Comparison of ENCODE assay signal across 1 cellular context in genomic region chr1:168084396-168085231, GRCh38.
TF ChIP-seq lines count a peak whose summit lies in the region.

No MANE protein-coding gene starts in this region.

TF ChIP-seq in K562, 482 proteins besides CTCF, POLR2A, EP300 and RAD21 (continued from another document and continues in another):
- TF ChIP-seq, protein P1, sequence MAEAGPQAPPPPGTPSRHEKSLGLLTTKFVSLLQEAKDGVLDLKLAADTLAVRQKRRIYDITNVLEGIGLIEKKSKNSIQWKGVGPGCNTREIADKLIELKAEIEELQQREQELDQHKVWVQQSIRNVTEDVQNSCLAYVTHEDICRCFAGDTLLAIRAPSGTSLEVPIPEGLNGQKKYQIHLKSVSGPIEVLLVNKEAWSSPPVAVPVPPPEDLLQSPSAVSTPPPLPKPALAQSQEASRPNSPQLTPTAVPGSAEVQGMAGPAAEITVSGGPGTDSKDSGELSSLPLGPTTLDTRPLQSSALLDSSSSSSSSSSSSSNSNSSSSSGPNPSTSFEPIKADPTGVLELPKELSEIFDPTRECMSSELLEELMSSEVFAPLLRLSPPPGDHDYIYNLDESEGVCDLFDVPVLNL (CRISPR knock-in tag; IDR thresholded peaks at IDR 0.05; ENCODE audit: low read depth) = no peak
- TF ChIP-seq PYGO2 (tag; IDR thresholded peaks at IDR 0.05) (no peak), FOS (IDR thresholded peaks at IDR 0.05; ENCODE audit: extremely low read depth, insufficient read length) (no peak), ETV5 (CRISPR knock-in tag; IDR thresholded peaks at IDR 0.05; ENCODE audit: low read depth) (no peak), ZFP1 (CRISPR knock-in tag; IDR thresholded peaks at IDR 0.05) (no peak), ZNF586 (CRISPR knock-in tag; conservative IDR thresholded peaks at IDR 0.05) (no peak), MAFK (IDR thresholded peaks at IDR 0.05; ENCODE audit: low read length) (peak; percentile 40; the same call in 1 of the 2 replicates), ATF1 (CRISPR knock-in tag; IDR thresholded peaks at IDR 0.05) (no peak), ATF1 (tag; IDR thresholded peaks at IDR 0.05) (no peak), ELF4 (CRISPR knock-in tag; IDR thresholded peaks at IDR 0.05) (no peak), HDAC8 (tag; IDR thresholded peaks at IDR 0.05) (no peak), BRD9 (IDR thresholded peaks at IDR 0.05; ENCODE audit: low read depth, partially characterized antibody) (no peak), HNRNPUL1 (IDR thresholded peaks at IDR 0.05; ENCODE audit: low read length) (no peak), ZC3H11A (IDR thresholded peaks at IDR 0.05; ENCODE audit: low read depth, low read length) (no peak), SFPQ (IDR thresholded peaks at IDR 0.05; ENCODE audit: low read depth, low read length) (no peak), ZBTB43 (CRISPR knock-in tag; IDR thresholded peaks at IDR 0.05) (no peak), ZNF12 (CRISPR knock-in tag; IDR thresholded peaks at IDR 0.05) (no peak), ZNF57 (CRISPR knock-in tag; IDR thresholded peaks at IDR 0.05) (0 out of 2 replicates have a peak, but pooled peaks have one; percentile 26), HOXB6 (CRISPR knock-in tag; IDR thresholded peaks at IDR 0.05; ENCODE audit: borderline replicate concordance) (no peak), ZNF583 (CRISPR knock-in tag; IDR thresholded peaks at IDR 0.05) (peak; percentile 24; the same call in 1 of the 2 replicates), NKRF (IDR thresholded peaks at IDR 0.05; ENCODE audit: borderline replicate concordance) (no peak), ETS2 (tag; IDR thresholded peaks at IDR 0.05; ENCODE audit: borderline replicate concordance, poor library complexity, severe bottlenecking) (no peak), ZNF830 (CRISPR knock-in tag; IDR thresholded peaks at IDR 0.05) (no peak), NR3C1 (CRISPR knock-in tag; IDR thresholded peaks at IDR 0.05) (no peak), CHD2 (IDR thresholded peaks at IDR 0.05; ENCODE audit: low read depth, low read length) (no peak), PBX2 (CRISPR knock-in tag; IDR thresholded peaks at IDR 0.05; ENCODE audit: low read depth) (no peak), PBX2 (tag; conservative IDR thresholded peaks at IDR 0.05; ENCODE audit: low read depth) (no peak), FOXA1 (IDR thresholded peaks at IDR 0.05; ENCODE audit: borderline replicate concordance) (no peak), NCOA4 (IDR thresholded peaks at IDR 0.05; ENCODE audit: partially characterized antibody) (no peak)
- TF ChIP-seq, protein P2, sequence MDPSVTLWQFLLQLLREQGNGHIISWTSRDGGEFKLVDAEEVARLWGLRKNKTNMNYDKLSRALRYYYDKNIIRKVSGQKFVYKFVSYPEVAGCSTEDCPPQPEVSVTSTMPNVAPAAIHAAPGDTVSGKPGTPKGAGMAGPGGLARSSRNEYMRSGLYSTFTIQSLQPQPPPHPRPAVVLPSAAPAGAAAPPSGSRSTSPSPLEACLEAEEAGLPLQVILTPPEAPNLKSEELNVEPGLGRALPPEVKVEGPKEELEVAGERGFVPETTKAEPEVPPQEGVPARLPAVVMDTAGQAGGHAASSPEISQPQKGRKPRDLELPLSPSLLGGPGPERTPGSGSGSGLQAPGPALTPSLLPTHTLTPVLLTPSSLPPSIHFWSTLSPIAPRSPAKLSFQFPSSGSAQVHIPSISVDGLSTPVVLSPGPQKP (CRISPR knock-in tag; IDR thresholded peaks at IDR 0.05) = no peak
- TF ChIP-seq, protein P3, sequence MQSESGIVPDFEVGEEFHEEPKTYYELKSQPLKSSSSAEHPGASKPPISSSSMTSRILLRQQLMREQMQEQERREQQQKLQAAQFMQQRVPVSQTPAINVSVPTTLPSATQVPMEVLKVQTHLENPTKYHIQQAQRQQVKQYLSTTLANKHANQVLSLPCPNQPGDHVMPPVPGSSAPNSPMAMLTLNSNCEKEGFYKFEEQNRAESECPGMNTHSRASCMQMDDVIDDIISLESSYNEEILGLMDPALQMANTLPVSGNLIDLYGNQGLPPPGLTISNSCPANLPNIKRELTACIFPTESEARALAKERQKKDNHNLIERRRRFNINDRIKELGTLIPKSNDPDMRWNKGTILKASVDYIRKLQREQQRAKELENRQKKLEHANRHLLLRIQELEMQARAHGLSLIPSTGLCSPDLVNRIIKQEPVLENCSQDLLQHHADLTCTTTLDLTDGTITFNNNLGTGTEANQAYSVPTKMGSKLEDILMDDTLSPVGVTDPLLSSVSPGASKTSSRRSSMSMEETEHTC (IDR thresholded peaks at IDR 0.05) = no peak
- TF ChIP-seq, protein P4, sequence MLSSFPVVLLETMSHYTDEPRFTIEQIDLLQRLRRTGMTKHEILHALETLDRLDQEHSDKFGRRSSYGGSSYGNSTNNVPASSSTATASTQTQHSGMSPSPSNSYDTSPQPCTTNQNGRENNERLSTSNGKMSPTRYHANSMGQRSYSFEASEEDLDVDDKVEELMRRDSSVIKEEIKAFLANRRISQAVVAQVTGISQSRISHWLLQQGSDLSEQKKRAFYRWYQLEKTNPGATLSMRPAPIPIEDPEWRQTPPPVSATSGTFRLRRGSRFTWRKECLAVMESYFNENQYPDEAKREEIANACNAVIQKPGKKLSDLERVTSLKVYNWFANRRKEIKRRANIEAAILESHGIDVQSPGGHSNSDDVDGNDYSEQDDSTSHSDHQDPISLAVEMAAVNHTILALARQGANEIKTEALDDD (IDR thresholded peaks at IDR 0.05) = no peak
- TF ChIP-seq, protein P5, sequence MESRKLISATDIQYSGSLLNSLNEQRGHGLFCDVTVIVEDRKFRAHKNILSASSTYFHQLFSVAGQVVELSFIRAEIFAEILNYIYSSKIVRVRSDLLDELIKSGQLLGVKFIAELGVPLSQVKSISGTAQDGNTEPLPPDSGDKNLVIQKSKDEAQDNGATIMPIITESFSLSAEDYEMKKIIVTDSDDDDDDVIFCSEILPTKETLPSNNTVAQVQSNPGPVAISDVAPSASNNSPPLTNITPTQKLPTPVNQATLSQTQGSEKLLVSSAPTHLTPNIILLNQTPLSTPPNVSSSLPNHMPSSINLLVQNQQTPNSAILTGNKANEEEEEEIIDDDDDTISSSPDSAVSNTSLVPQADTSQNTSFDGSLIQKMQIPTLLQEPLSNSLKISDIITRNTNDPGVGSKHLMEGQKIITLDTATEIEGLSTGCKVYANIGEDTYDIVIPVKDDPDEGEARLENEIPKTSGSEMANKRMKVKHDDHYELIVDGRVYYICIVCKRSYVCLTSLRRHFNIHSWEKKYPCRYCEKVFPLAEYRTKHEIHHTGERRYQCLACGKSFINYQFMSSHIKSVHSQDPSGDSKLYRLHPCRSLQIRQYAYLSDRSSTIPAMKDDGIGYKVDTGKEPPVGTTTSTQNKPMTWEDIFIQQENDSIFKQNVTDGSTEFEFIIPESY (CRISPR knock-in tag; IDR thresholded peaks at IDR 0.05) = 0 out of 2 replicates have a peak, but pooled peaks have one; percentile 16
- TF ChIP-seq, protein P6, sequence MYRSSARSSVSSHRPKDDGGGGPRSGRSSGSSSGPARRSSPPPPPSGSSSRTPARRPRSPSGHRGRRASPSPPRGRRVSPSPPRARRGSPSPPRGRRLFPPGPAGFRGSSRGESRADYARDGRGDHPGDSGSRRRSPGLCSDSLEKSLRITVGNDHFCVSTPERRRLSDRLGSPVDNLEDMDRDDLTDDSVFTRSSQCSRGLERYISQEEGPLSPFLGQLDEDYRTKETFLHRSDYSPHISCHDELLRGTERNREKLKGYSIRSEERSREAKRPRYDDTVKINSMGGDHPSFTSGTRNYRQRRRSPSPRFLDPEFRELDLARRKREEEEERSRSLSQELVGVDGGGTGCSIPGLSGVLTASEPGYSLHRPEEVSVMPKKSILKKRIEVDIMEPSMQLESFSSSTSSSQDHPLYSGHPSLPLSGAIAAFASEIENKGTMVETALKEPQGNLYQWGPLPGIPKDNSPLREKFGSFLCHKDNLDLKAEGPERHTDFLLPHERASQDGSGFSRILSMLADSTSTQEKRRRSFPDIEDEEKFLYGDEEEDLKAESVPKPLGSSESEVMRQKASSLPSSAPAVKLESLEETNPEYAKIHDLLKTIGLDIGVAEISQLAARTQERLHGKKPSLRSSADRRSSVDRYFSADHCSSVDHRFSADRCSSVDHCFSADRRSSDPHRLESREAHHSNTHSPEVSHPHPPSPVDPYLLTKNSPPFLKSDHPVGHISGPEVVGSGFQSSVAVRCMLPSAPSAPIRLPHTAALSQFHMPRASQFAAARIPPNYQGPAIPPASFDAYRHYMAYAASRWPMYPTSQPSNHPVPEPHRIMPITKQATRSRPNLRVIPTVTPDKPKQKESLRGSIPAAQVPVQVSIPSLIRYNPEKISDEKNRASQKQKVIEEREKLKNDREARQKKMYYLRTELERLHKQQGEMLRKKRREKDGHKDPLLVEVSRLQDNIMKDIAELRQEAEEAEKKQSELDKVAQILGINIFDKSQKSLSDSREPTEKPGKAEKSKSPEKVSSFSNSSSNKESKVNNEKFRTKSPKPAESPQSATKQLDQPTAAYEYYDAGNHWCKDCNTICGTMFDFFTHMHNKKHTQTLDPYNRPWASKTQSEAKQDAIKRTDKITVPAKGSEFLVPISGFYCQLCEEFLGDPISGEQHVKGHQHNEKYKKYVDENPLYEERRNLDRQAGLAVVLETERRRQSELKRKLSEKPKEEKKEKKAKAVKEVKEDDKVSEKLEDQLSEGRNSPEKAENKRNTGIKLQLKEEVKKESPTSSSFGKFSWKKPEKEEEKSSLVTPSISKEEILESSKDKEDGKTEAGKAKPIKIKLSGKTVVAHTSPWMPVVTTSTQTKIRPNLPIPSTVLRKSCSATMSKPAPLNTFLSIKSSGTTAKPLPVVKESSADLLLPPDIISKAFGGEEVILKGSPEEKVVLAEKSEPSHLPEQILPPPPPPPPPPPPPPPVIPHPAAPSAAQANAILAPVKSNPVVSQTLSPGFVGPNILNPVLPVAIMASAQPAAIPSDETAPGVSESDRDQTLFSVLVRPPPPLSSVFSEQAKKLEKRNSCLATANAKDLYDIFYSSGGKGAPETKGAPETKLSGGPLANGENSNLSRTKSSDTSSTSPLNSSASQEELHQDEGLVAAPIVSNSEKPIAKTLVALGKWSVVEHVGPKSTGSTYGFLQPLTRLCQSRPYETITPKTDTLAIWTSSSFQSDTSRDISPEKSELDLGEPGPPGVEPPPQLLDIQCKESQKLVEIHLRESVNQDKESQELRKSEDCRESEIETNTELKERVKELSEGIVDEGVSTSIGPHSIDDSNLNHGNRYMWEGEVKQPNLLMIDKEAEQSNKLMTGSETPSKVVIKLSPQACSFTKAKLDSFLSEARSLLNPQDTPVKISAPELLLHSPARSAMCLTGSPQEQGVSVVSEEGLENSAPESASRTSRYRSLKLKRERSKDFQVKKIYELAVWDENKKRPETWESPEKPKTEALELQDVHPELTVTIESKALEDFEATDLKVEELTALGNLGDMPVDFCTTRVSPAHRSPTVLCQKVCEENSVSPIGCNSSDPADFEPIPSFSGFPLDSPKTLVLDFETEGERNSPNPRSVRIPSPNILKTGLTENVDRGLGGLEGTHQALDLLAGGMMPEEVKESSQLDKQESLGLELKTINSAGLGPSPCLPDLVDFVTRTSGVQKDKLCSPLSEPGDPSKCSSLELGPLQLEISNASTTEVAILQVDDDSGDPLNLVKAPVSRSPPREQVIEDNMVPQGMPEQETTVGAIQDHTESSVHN (IDR thresholded peaks at IDR 0.05; ENCODE audit: borderline replicate concordance in 1 of 2, low read depth in 1 of 2) = no peak
